8 cellular contexts compared by ENCODE assay signal in genomic region chr12:100164153-100164704, GRCh38. TPM values are rescaled to one million over a fixed set of nuclear protein-coding genes. Genes with fewer than 3 reads are reported as not detected.
DNase-seq lines count a peak whose midpoint lies in the region; ATAC-seq and TF ChIP-seq lines count a peak whose summit lies in the region.

No MANE protein-coding gene starts in this region.

- ATAC-seq in CD8-positive, alpha-beta T cell, result no peak
- ATAC-seq in HG02678 (IDR thresholded peaks at IDR 0.05; ENCODE audit: unreplicated experiment) (peak; percentile 7), naive B cell (ENCODE audit: low read depth in 2 of 2) (peak in 1 of 2 donors; percentile 25), GM19467 (IDR thresholded peaks at IDR 0.05; ENCODE audit: unreplicated experiment) (no peak), omental fat pad (ENCODE audit: low FRiP score) (no peak)
- ATAC-seq in activated naive CD8-positive, alpha-beta T cell treated with anti-CD3 and anti-CD28 coated beads, Interleukin-2, amount 10 ng/mL, durations not matched to agents 7 days and 5 days (ENCODE audit: low read depth), result peak; percentile 17

- H3K4me1 ChIP-seq in CD8-positive, alpha-beta T cell (ENCODE audit: insufficient read depth, low read length), result peaks cover 9% of the 10 kb centered on the region

- H3K27me3 ChIP-seq in CD8-positive, alpha-beta T cell (ENCODE audit: insufficient read depth, low read length), result no peaks in the 10 kb centered on the region

- no peak overlapping the region for H3K27ac Mint-ChIP-seq in CD8-positive, alpha-beta T cell
- peak overlapping the region; percentile 67 for H3K27ac Mint-ChIP-seq in activated naive CD8-positive, alpha-beta T cell treated with anti-CD3 and anti-CD28 coated beads, Interleukin-2, amount 10 ng/mL, durations not matched to agents 7 days and 5 days
- peak overlapping the region in 3 of 6 donors; percentile 29 to 53 (median 33) for H3K27ac Mint-ChIP-seq in naive B cell

- TF ChIP-seq CTCF in CD8-positive, alpha-beta T cell (IDR thresholded peaks at IDR 0.05), result no peak
- TF ChIP-seq CTCF in omental fat pad (IDR thresholded peaks at IDR 0.05), result no peak

- H3K36me3 ChIP-seq in CD8-positive, alpha-beta T cell (ENCODE audit: insufficient read depth, low read length), result no peaks in the 10 kb centered on the region

- H3K4me1 Mint-ChIP-seq in CD8-positive, alpha-beta T cell (ENCODE audit: low read depth), result peaks cover 11% of the 10 kb centered on the region
- H3K4me1 Mint-ChIP-seq in activated naive CD8-positive, alpha-beta T cell treated with anti-CD3 and anti-CD28 coated beads, Interleukin-2, amount 10 ng/mL, durations not matched to agents 7 days and 5 days, result peaks cover 12% of the 10 kb centered on the region
- peaks cover 11 to 14% (median 11%) of the 10 kb centered on the region in 3 donors for H3K4me1 Mint-ChIP-seq in naive B cell

- H3K27ac ChIP-seq in CD8-positive, alpha-beta T cell (ENCODE audit: low read depth, low read length), result no peak overlapping the region

- no peaks in the 10 kb centered on the region for H3K9me3 Mint-ChIP-seq in CD8-positive, alpha-beta T cell
- no peaks in the 10 kb centered on the region for H3K9me3 Mint-ChIP-seq in activated naive CD8-positive, alpha-beta T cell treated with anti-CD3 and anti-CD28 coated beads, Interleukin-2, amount 10 ng/mL, durations not matched to agents 7 days and 5 days
- no peaks in the 10 kb centered on the region for H3K9me3 Mint-ChIP-seq in naive B cell

- no peak for DNase-seq in CD8-positive, alpha-beta T cell
- DNase-seq in activated naive CD8-positive, alpha-beta T cell treated with anti-CD3 and anti-CD28 coated beads, Interleukin-2, amount 10 ng/mL, durations not matched to agents 7 days and 5 days, result no peak
- DNase-seq in naive B cell (no peak), HT-29 (ENCODE audit: low spot score) (no peak), omental fat pad (ENCODE audit: low spot score) (no peak)
- DNase-seq in effector CD4-positive, alpha-beta T cell, result no peak

- intact Hi-C loops in CD8-positive, alpha-beta T cell (cut with DNase I, micrococcal nuclease), result loop anchor here (2.0 kb wide), 2 partner anchors 21 to 37 kb away; partner anchors contain the start of genes BLTP3B (in 2 of the 2) and ACTR6 (in 1 of the 2)

- H3K4me3 ChIP-seq in CD8-positive, alpha-beta T cell (ENCODE audit: low read depth, low read length), result no peak overlapping the region

- CTCF ChIA-PET in CD8-positive, alpha-beta T cell (lab: Charles Lee), result interaction anchor here (1.0 to 3.2 kb wide), 6 partner anchors 10 to 36 kb away, joined by 3 to 26 read pairs (median 3); partner anchors contain the start of gene ACTR6

- H3K9me3 ChIP-seq in CD8-positive, alpha-beta T cell (ENCODE audit: low read length), result no peaks in the 10 kb centered on the region

- no peaks in the 10 kb centered on the region for H3K36me3 Mint-ChIP-seq in CD8-positive, alpha-beta T cell
- peaks cover 2% of the 10 kb centered on the region for H3K36me3 Mint-ChIP-seq in activated naive CD8-positive, alpha-beta T cell treated with anti-CD3 and anti-CD28 coated beads, Interleukin-2, amount 10 ng/mL, durations not matched to agents 7 days and 5 days
- H3K36me3 Mint-ChIP-seq in naive B cell, result no peaks in the 10 kb centered on the region

- peak overlapping the region; percentile 71 for H3K4me3 Mint-ChIP-seq in CD8-positive, alpha-beta T cell
- peak overlapping the region; percentile 77 for H3K4me3 Mint-ChIP-seq in activated naive CD8-positive, alpha-beta T cell treated with anti-CD3 and anti-CD28 coated beads, Interleukin-2, amount 10 ng/mL, durations not matched to agents 7 days and 5 days
- peak overlapping the region in 7 of 8 donors; percentile 37 to 86 (median 74) for H3K4me3 Mint-ChIP-seq in naive B cell

- POLR2A ChIA-PET in CD8-positive, alpha-beta T cell (lab: Charles Lee), result no interaction called here
- POLR2A ChIA-PET in activated naive CD8-positive, alpha-beta T cell treated with anti-CD3 and anti-CD28 coated beads, Interleukin-2, amount 10 ng/mL, durations not matched to agents 7 days and 5 days (lab: Charles Lee), result interaction anchor here (0.9 to 1.0 kb wide), 3 partner anchors 9 to 36 kb away, joined by 3 read pairs; no protein-coding TSS in a partner anchor

- no peaks in the 10 kb centered on the region for H3K27me3 Mint-ChIP-seq in CD8-positive, alpha-beta T cell (ENCODE audit: low read depth)
- H3K27me3 Mint-ChIP-seq in activated naive CD8-positive, alpha-beta T cell treated with anti-CD3 and anti-CD28 coated beads, Interleukin-2, amount 10 ng/mL, durations not matched to agents 7 days and 5 days, result no peaks in the 10 kb centered on the region
- H3K27me3 Mint-ChIP-seq in naive B cell, result no peaks in the 10 kb centered on the region

RNA-seq across cellular contexts. Expression of gene BLTP3B, which starts 21.6 kb away (rescaled TPM):
- 10 to 100 TPM; 29.4 to 37.8 TPM for total RNA-seq in CD8-positive, alpha-beta T cell
- 10 to 100 TPM; 23.2 to 24.7 TPM for total RNA-seq in activated naive CD8-positive, alpha-beta T cell treated with anti-CD3 and anti-CD28 coated beads, Interleukin-2, amount 10 ng/mL, durations not matched to agents 7 days and 5 days
- 10 to 100 TPM; 19.9 to 34.6 (median 25.0) TPM for polyA plus RNA-seq in naive B cell (ENCODE audit: low read depth in 6 of 6)
- 13.4 and 14.4 TPM in 2 replicates for total RNA-seq in HT-29 (2014; rRNA removed; shearing (Covaris generic))
- 10 to 100 TPM; 29.5 to 34.5 (median 33.9) TPM for total RNA-seq in omental fat pad

RNA-seq across cellular contexts. Expression of gene ACTR6, which starts 36.4 kb away (rescaled TPM):
- total RNA-seq in CD8-positive, alpha-beta T cell, result 10 to 100 TPM; 18.8 to 21.4 TPM
- 10 to 100 TPM; 36.0 to 38.2 TPM for total RNA-seq in activated naive CD8-positive, alpha-beta T cell treated with anti-CD3 and anti-CD28 coated beads, Interleukin-2, amount 10 ng/mL, durations not matched to agents 7 days and 5 days
- polyA plus RNA-seq in naive B cell (ENCODE audit: low read depth in 6 of 6), result 10 to 100 TPM; 29.3 to 40.0 (median 34.9) TPM
- total RNA-seq in HT-29 (2014; rRNA removed; shearing (Covaris generic)), result 4.2 and 7.4 TPM in 2 replicates
- total RNA-seq in omental fat pad, result 10 to 100 TPM in 3 of 4 donors, 1 to 10 TPM in 1; 9.5 to 14.3 (median 11.6) TPM

Comparison
In these comparisons a context has a peak if more than half of its experiments do, and no peak if none do; other contexts are left out.
1. ATAC-seq: peak in HG02678 (single experiment) and activated naive CD8-positive, alpha-beta T cell treated with anti-CD3 and anti-CD28 coated beads, Interleukin-2, amount 10 ng/mL, durations not matched to agents 7 days and 5 days (single experiment); none in CD8-positive, alpha-beta T cell (single experiment), GM19467 (single experiment) and omental fat pad (single experiment).
2. Peak in every context shown above with its lines, with median percentiles within 50 percentile points of each other: H3K4me3 Mint-ChIP-seq.